8 cellular contexts compared by ENCODE assay signal in the genomic region with DNA sequence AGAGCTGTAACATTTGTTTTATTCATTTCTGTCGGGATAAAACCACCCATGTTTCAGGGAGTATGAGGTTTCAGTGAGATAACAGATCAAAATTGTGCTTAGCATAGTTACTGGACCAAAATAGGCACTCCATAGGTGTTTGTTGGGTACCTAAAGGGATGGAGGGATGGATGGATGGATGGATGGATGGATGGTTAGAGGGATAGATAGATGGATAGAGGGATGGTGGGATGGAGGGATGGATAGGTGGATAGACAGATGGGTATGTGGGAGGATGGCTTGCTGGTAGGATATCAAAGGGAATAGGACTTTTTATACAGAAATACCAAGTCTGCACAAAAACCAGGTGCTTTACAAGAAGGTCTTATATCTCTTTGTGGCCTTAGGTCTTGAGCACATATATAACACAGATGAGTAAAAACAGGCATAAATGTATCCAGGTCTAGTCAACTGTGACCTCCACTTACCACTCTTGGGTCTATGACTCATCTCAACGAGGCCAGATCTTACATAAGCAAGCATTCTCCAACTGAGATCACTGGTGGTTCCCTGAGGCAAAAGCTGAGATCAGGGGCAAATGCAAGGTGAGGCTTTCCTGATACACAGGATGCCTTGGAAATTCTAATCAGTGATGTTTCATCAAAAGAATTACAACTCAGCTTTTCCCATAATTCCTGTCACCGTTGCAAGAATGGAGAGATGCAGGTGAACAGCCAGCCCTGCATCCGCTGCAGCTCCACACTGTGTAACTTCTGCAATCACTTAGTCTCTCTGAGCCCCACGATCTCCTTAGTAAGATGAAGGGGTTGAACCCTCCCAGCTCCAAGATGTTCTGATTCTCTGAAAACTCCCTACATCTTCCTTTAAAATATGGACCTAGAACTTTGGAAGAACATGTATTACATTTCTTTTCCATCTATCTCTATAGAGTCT. TPM values are rescaled to one million over a fixed set of nuclear protein-coding genes. Genes with fewer than 3 reads are reported as not detected.
DNase-seq lines count a peak whose midpoint lies in the region; ATAC-seq and FAIRE-seq lines count a peak whose summit lies in the region.

No MANE protein-coding gene starts in this region.

- ATAC-seq in GM19395 (IDR thresholded peaks at IDR 0.05; ENCODE audit: unreplicated experiment): peak; percentile 73
- ATAC-seq in HG03342 (IDR thresholded peaks at IDR 0.05; ENCODE audit: unreplicated experiment): peak; percentile 66
- peak; percentile 98 to 100 for ATAC-seq in stimulated activated naive B cell treated with anti-CD40 and anti-IgM and Interleukin-4, amounts not matched to agents 10 μg/mL and 1 μg/mL and 100 μg/mL, for 72 hours (replicated peaks)

- peak; percentile 42 for DNase-seq in COLO829 (ENCODE audit: low spot score)
- DNase-seq in stimulated activated naive B cell treated with anti-CD40 and anti-IgM and Interleukin-4, amounts not matched to agents 10 μg/mL and 1 μg/mL and 100 μg/mL, for 72 hours: peak; percentile 45
- no peak for DNase-seq in nucleus accumbens (lab: John Stamatoyannopoulos, UW)
- no peak for DNase-seq in frontal cortex (ENCODE audit: low spot score in 2 of 2)
- no peak for DNase-seq in NCI-H1694 (lab: John Stamatoyannopoulos, UW)

- no peaks in the 10 kb centered on the region for H3K27me3 Mint-ChIP-seq in activated naive CD8-positive, alpha-beta T cell
- peaks cover 0 to 2% of the 10 kb centered on the region in 2 donors for H3K27me3 Mint-ChIP-seq in stimulated activated naive B cell treated with anti-CD40 and anti-IgM and Interleukin-4, amounts not matched to agents 10 μg/mL and 1 μg/mL and 100 μg/mL, for 72 hours

- no peak overlapping the region for H3K4me3 Mint-ChIP-seq in activated naive CD8-positive, alpha-beta T cell
- peak overlapping the region; percentile 28 to 42 for H3K4me3 Mint-ChIP-seq in stimulated activated naive B cell treated with anti-CD40 and anti-IgM and Interleukin-4, amounts not matched to agents 10 μg/mL and 1 μg/mL and 100 μg/mL, for 72 hours

- no peak for FAIRE-seq in frontal cortex (lab: Jason Lieb, UNC)

- peak overlapping the region; percentile 41 for H3K27ac Mint-ChIP-seq in activated naive CD8-positive, alpha-beta T cell
- peak overlapping the region; percentile 42 for H3K27ac Mint-ChIP-seq in stimulated activated naive B cell treated with anti-CD40 and anti-IgM and Interleukin-4, amounts not matched to agents 10 μg/mL and 1 μg/mL and 100 μg/mL, for 72 hours

- no peaks in the 10 kb centered on the region for H3K9me3 Mint-ChIP-seq in activated naive CD8-positive, alpha-beta T cell (ENCODE audit: low read depth)
- H3K9me3 Mint-ChIP-seq in stimulated activated naive B cell treated with anti-CD40 and anti-IgM and Interleukin-4, amounts not matched to agents 10 μg/mL and 1 μg/mL and 100 μg/mL, for 72 hours: no peaks in the 10 kb centered on the region

- peaks cover 5% of the 10 kb centered on the region for H3K4me1 Mint-ChIP-seq in activated naive CD8-positive, alpha-beta T cell (ENCODE audit: low read depth)
- H3K4me1 Mint-ChIP-seq in stimulated activated naive B cell treated with anti-CD40 and anti-IgM and Interleukin-4, amounts not matched to agents 10 μg/mL and 1 μg/mL and 100 μg/mL, for 72 hours: peaks cover 31 to 39% of the 10 kb centered on the region in 2 donors

- H3K36me3 Mint-ChIP-seq in activated naive CD8-positive, alpha-beta T cell: no peaks in the 10 kb centered on the region
- H3K36me3 Mint-ChIP-seq in stimulated activated naive B cell treated with anti-CD40 and anti-IgM and Interleukin-4, amounts not matched to agents 10 μg/mL and 1 μg/mL and 100 μg/mL, for 72 hours: no peaks in the 10 kb centered on the region

RNA-seq across cellular contexts. Expression of a gene that starts 32.0 kb away (rescaled TPM):
- total RNA-seq in frontal cortex: 1.2 TPM

RNA-seq across cellular contexts. Expression of a gene that starts 56.1 kb away (rescaled TPM):
- total RNA-seq in frontal cortex: 9.4 TPM

Comparison
In these comparisons a context has a peak if more than half of its experiments do, and no peak if none do; other contexts are left out.
1. DNase-seq: peak in COLO829 (single experiment) and stimulated activated naive B cell treated with anti-CD40 and anti-IgM and Interleukin-4, amounts not matched to agents 10 μg/mL and 1 μg/mL and 100 μg/mL, for 72 hours (single experiment); none in nucleus accumbens (0 of 56), frontal cortex (0 of 2) and NCI-H1694 (single experiment).
2. Peak in every context shown above with its lines, with median percentiles within 50 percentile points of each other: ATAC-seq.